Comparison of ENCODE assay signal across 19 cellular contexts in the genomic region with DNA sequence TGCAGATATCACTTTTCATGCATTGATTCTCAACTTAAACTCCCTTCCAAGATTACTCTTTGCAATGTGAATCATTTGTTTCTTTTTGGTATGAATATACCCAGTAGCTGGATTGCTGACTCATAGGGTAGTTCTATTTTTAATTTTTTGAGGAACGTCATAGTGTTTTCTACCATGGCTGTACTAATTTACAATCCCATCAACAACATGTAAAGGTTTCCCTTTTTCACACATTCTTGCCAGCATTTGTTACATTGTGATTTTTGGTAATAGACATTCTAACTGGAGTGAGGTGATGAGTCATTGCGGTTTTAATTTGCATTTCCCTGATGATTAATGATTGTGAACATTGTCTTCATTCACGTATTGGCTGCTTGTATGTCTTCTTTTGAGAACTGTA.
"Had no signal": no experiment of that assay in that cellular context is flagged by ENCODE, and none has a peak within 500 bp of the region (broad histone marks: within the 10 kb centered on the region; RNA-seq: fewer than 3 reads in every experiment).

No MANE protein-coding gene starts in this region.

- H3K27ac ChIP-seq: coronary artery, esophagus squamous epithelium, transverse colon had no signal

- ATAC-seq: left ventricle myocardium superior; stimulated activated naive B cell treated with anti-CD40 and anti-IgM and Interleukin-4, amounts not matched to agents 10 μg/mL and 1 μg/mL and 100 μg/mL, for 72 hours; T-helper 17 cell had no signal

- H3K4me3 Mint-ChIP-seq: activated CD4-positive, alpha-beta T cell treated with anti-CD3 and anti-CD28 coated beads, Interleukin-2, amount 10 ng/mL, durations not matched to agents 7 days and 5 days; activated naive CD4-positive, alpha-beta T cell treated with anti-CD3 and anti-CD28 coated beads, Interleukin-2, amount 50 U/mL, for 24 hours; brain; central memory CD8-positive, alpha-beta T cell; nephron; stimulated activated naive B cell treated with anti-CD40 and anti-IgM and Interleukin-4, amounts not matched to agents 10 μg/mL and 1 μg/mL and 100 μg/mL, for 72 hours; T-helper 17 cell had no signal

- H3K36me3 ChIP-seq: esophagus squamous epithelium, transverse colon had no signal

- H3K27me3 ChIP-seq: esophagus squamous epithelium, transverse colon had no signal

- H3K27ac Mint-ChIP-seq: activated CD4-positive, alpha-beta T cell treated with anti-CD3 and anti-CD28 coated beads, Interleukin-2, amount 10 ng/mL, durations not matched to agents 7 days and 5 days; activated naive CD4-positive, alpha-beta T cell treated with anti-CD3 and anti-CD28 coated beads, Interleukin-2, amount 50 U/mL, for 24 hours; brain; nephron; stimulated activated naive B cell treated with anti-CD40 and anti-IgM and Interleukin-4, amounts not matched to agents 10 μg/mL and 1 μg/mL and 100 μg/mL, for 72 hours; T-helper 17 cell had no signal

- H3K4me3 ChIP-seq: coronary artery, esophagus squamous epithelium, transverse colon had no signal

- H3K36me3 Mint-ChIP-seq: activated naive CD4-positive, alpha-beta T cell treated with anti-CD3 and anti-CD28 coated beads, Interleukin-2, amount 50 U/mL, for 24 hours; brain; stimulated activated naive B cell treated with anti-CD40 and anti-IgM and Interleukin-4, amounts not matched to agents 10 μg/mL and 1 μg/mL and 100 μg/mL, for 72 hours had no signal

- H3K9me3 Mint-ChIP-seq: activated CD4-positive, alpha-beta T cell treated with anti-CD3 and anti-CD28 coated beads, Interleukin-2, amount 10 ng/mL, durations not matched to agents 7 days and 5 days; activated naive CD4-positive, alpha-beta T cell treated with anti-CD3 and anti-CD28 coated beads, Interleukin-2, amount 50 U/mL, for 24 hours; brain; central memory CD8-positive, alpha-beta T cell; nephron; stimulated activated naive B cell treated with anti-CD40 and anti-IgM and Interleukin-4, amounts not matched to agents 10 μg/mL and 1 μg/mL and 100 μg/mL, for 72 hours had no signal

- H3K4me1 ChIP-seq: esophagus squamous epithelium, transverse colon had no signal

- DNase-seq: activated CD4-positive, alpha-beta T cell treated with anti-CD3 and anti-CD28 coated beads, Interleukin-2, amount 10 ng/mL, durations not matched to agents 7 days and 5 days; activated T-cell treated with anti-CD3 and anti-CD28 coated beads, Interleukin-2, amount 50 U/mL, for 1 hour; esophagus squamous epithelium; kidney glomerular epithelial cell; left ventricle myocardium superior; mesendoderm; nucleus accumbens; posterior cingulate gyrus; retina; stimulated activated CD4-positive, alpha-beta T cell treated with anti-CD3 and anti-CD28 coated beads, Interleukin-12 subunit alpha, Interleukin-12 subunit beta, amount 100 ng/mL, for 4 hours; stimulated activated naive B cell treated with anti-CD40 and anti-IgM and Interleukin-4, amounts not matched to agents 10 μg/mL and 1 μg/mL and 100 μg/mL, for 72 hours; substantia nigra; T-helper 17 cell; transverse colon had no signal

- H3K4me1 Mint-ChIP-seq: activated CD4-positive, alpha-beta T cell treated with anti-CD3 and anti-CD28 coated beads, Interleukin-2, amount 10 ng/mL, durations not matched to agents 7 days and 5 days; brain; nephron; stimulated activated naive B cell treated with anti-CD40 and anti-IgM and Interleukin-4, amounts not matched to agents 10 μg/mL and 1 μg/mL and 100 μg/mL, for 72 hours; T-helper 17 cell had no signal

- H3K9me3 ChIP-seq: esophagus squamous epithelium, transverse colon had no signal

- H3K27me3 Mint-ChIP-seq: activated CD4-positive, alpha-beta T cell treated with anti-CD3 and anti-CD28 coated beads, Interleukin-2, amount 10 ng/mL, durations not matched to agents 7 days and 5 days; activated naive CD4-positive, alpha-beta T cell treated with anti-CD3 and anti-CD28 coated beads, Interleukin-2, amount 50 U/mL, for 24 hours; brain; stimulated activated naive B cell treated with anti-CD40 and anti-IgM and Interleukin-4, amounts not matched to agents 10 μg/mL and 1 μg/mL and 100 μg/mL, for 72 hours; T-helper 17 cell had no signal
